In the genomic region with DNA sequence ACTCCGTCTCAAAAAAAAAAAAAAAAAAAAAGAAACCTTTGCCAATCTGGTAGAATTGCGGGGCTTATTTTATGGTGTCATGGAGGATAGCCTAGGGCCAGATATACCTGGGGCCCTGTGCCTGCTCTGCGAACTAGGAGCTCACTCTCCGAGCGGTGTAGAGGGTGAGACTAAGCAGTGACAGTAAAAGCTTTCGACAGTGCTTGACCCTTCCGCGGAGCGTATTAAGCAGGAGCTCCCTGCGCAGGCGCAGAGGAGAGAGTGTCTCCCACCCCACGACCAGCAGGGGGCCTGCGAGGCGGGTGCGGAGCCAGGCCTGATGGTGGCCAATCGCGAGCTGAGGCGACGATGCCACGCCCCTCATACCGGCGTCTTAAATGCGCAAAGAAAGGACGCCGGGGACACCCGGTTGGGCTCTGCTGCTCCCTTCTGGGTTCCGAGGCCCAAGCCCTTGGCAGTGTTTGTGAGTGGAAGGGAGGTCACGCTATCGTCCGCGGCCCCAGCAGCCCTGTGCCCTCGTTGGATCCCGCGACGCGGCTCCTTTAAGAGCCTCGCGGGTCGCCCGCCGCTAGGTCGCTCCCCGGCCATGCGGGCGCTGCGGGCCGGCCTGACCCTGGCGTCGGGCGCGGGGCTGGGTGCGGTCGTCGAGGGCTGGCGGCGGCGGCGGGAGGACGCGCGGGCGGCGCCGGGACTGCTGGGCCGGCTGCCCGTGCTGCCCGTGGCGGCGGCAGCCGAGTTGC, we compare ENCODE assay signal across 8 cellular contexts. TPM values are rescaled to one million over a fixed set of nuclear protein-coding genes. Genes with fewer than 3 reads are reported as not detected.
DNase-seq lines count a peak whose midpoint lies in the region; ATAC-seq and TF ChIP-seq lines count a peak whose summit lies in the region.

A gene (plus strand): TSS at position 402 of the 740 bp plus-strand sequence. CDS start 185 bp downstream, at position 587.

- peak within 1 kb of the TSS; percentile 88 for H3K4me3 ChIP-seq in CD4-positive, CD25-positive, alpha-beta regulatory T cell (ENCODE audit: low read depth, low read length)
- H3K4me3 ChIP-seq in left lung = peak within 1 kb of the TSS; percentile 60 to 67

- H3K36me3 ChIP-seq in CD4-positive, CD25-positive, alpha-beta regulatory T cell (ENCODE audit: control insufficient read depth, insufficient read depth, low read length) = peaks cover 13% of the 10 kb centered on the region
- H3K36me3 ChIP-seq in left lung = peaks cover 0 to 26% of the 10 kb centered on the region in 2 donors

- no peaks in the 10 kb centered on the region for H3K9me3 Mint-ChIP-seq in CD4-positive, CD25-positive, alpha-beta regulatory T cell

- peak; percentile 94 to 95 for ATAC-seq in CD4-positive, CD25-positive, alpha-beta regulatory T cell (ENCODE audit: low read depth in 2 of 2)
- ATAC-seq in GM19372 (IDR thresholded peaks at IDR 0.05; ENCODE audit: low read depth, unreplicated experiment) (peak; percentile 78), HG03565 (IDR thresholded peaks at IDR 0.05; ENCODE audit: unreplicated experiment) (peak; percentile 81), left lung (peak; percentile 99)

- intact Hi-C loops in left lung (cut with DNase I) = no loop called here

- no peaks in the 10 kb centered on the region for H3K27me3 ChIP-seq in CD4-positive, CD25-positive, alpha-beta regulatory T cell (ENCODE audit: control insufficient read depth, insufficient read depth, low read length)
- H3K27me3 ChIP-seq in left lung = peaks cover 0 to 7% of the 10 kb centered on the region in 2 donors

- H3K36me3 Mint-ChIP-seq in CD4-positive, CD25-positive, alpha-beta regulatory T cell = peaks cover 3% of the 10 kb centered on the region

- H3K27ac ChIP-seq in CD4-positive, CD25-positive, alpha-beta regulatory T cell (ENCODE audit: insufficient read depth, low read length, poor library complexity, severe bottlenecking) = peak within 1 kb of the TSS; percentile 69
- H3K27ac ChIP-seq in left lung = peak within 1 kb of the TSS; percentile 59 to 84

- peak within 1 kb of the TSS; percentile 90 to 97 (median 94) for H3K4me3 Mint-ChIP-seq in CD4-positive, CD25-positive, alpha-beta regulatory T cell

- peaks cover 3 to 26% (median 11%) of the 10 kb centered on the region in 4 donors for H3K4me1 Mint-ChIP-seq in CD4-positive, CD25-positive, alpha-beta regulatory T cell

- H3K27me3 Mint-ChIP-seq in CD4-positive, CD25-positive, alpha-beta regulatory T cell = peaks cover 4% of the 10 kb centered on the region

- H3K27ac Mint-ChIP-seq in CD4-positive, CD25-positive, alpha-beta regulatory T cell = peak within 1 kb of the TSS; percentile 91 to 93 (median 93)

- H3K4me1 ChIP-seq in CD4-positive, CD25-positive, alpha-beta regulatory T cell (ENCODE audit: control insufficient read depth, insufficient read depth, low read length, poor library complexity, severe bottlenecking) = peaks cover 15% of the 10 kb centered on the region
- peaks cover 5 to 12% of the 10 kb centered on the region in 2 donors for H3K4me1 ChIP-seq in left lung

- peak; percentile 96 to 97 (median 96) for DNase-seq in CD4-positive, CD25-positive, alpha-beta regulatory T cell
- DNase-seq in NCI-H774 (lab: John Stamatoyannopoulos, UW) = peak; percentile 99
- peak; percentile 95 to 96 for DNase-seq in activated CD4-positive, alpha-beta T cell treated with anti-CD3 and anti-CD28 coated beads, Interleukin-2, amount 50 U/mL, for 4 hours
- DNase-seq in dermis blood vessel endothelial cell = peak; percentile 98
- peak; percentile 97 to 99 for DNase-seq in left lung
- peak; percentile 99 for DNase-seq in stimulated activated CD4-positive, alpha-beta T cell treated with anti-CD3 and anti-CD28 coated beads, Interleukin-2, amount 100 ng/mL, for 48 hours

- peak; percentile 97 to 98 for TF ChIP-seq CTCF in left lung (IDR thresholded peaks at IDR 0.05)

- H3K9me3 ChIP-seq in CD4-positive, CD25-positive, alpha-beta regulatory T cell (ENCODE audit: control insufficient read depth in 2 of 2, low read length in 2 of 2) = no peaks in the 10 kb centered on the region
- no peaks in the 10 kb centered on the region for H3K9me3 ChIP-seq in left lung

RNA-seq across cellular contexts. Expression of the gene that starts here (rescaled TPM):
- total RNA-seq in CD4-positive, CD25-positive, alpha-beta regulatory T cell = 9.6 TPM
- polyA plus RNA-seq in CD4-positive, CD25-positive, alpha-beta regulatory T cell = 10 to 100 TPM; 15.6 to 20.6 (median 19.2) TPM
- total RNA-seq in dermis blood vessel endothelial cell (21.4 and 37.3 TPM in 2 replicates), left lung (10 to 100 TPM; 22.8 to 24.7 TPM)

Comparison
In these comparisons a context has a peak if more than half of its experiments do, and no peak if none do; other contexts are left out.
1. Peak in every context shown above with its lines: DNase-seq, ATAC-seq, H3K4me3 ChIP-seq and H3K27ac ChIP-seq.